ENCODE assay signal across 8 cellular contexts in genomic region chr16:20898938-20899502, GRCh38. TPM values are rescaled to one million over a fixed set of nuclear protein-coding genes. Genes with fewer than 3 reads are reported as not detected.
DNase-seq lines count a peak whose midpoint lies in the region; ATAC-seq and TF ChIP-seq lines count a peak whose summit lies in the region.

No MANE protein-coding gene starts in this region.

- no peak for ATAC-seq in activated CD8-positive, alpha-beta T cell treated with anti-CD3 and anti-CD28 coated beads, Interleukin-2, amount 10 ng/mL, durations not matched to agents 7 days and 5 days
- no peak for ATAC-seq in stimulated activated naive B cell treated with anti-CD40 and anti-IgM and Interleukin-4, amounts not matched to agents 10 μg/mL and 1 μg/mL and 100 μg/mL, for 72 hours (replicated peaks)

- peaks cover 25% of the 10 kb centered on the region for H4K20me1 ChIP-seq in hepatocyte (ENCODE audit: insufficient read depth, poor library complexity, severe bottlenecking)

- no peak overlapping the region for H2AFZ ChIP-seq in hepatocyte

- H3K9me2 ChIP-seq in hepatocyte (replicated peaks; ENCODE audit: insufficient read depth) = no peaks in the 10 kb centered on the region

- H3K27ac ChIP-seq in HEK293 (ENCODE audit: extremely low read depth, low read depth, low read length) (no peak overlapping the region), hepatocyte (peak overlapping the region; percentile 99)

- H3K4me3 ChIP-seq in HEK293 (ENCODE audit: low read depth, low read length) (peak overlapping the region; percentile 83), hepatocyte (peak overlapping the region; percentile 78)

- 0 out of 2 replicates have a peak, but pooled peaks cover 3% of the 10 kb centered on the region for H3K4me1 ChIP-seq in HEK293 (ENCODE audit: control insufficient read depth, insufficient read depth, low read length)
- H3K4me1 ChIP-seq in hepatocyte (ENCODE audit: insufficient read depth) = peaks cover 38% of the 10 kb centered on the region

- no peaks in the 10 kb centered on the region for H3K9me3 Mint-ChIP-seq in activated CD8-positive, alpha-beta T cell treated with anti-CD3 and anti-CD28 coated beads, Interleukin-2, amount 10 ng/mL, durations not matched to agents 7 days and 5 days (ENCODE audit: insufficient read depth)
- H3K9me3 Mint-ChIP-seq in stimulated activated naive B cell treated with anti-CD40 and anti-IgM and Interleukin-4, amounts not matched to agents 10 μg/mL and 1 μg/mL and 100 μg/mL, for 72 hours = no peaks in the 10 kb centered on the region

- peak overlapping the region; percentile 95 for H3K27ac Mint-ChIP-seq in activated CD8-positive, alpha-beta T cell treated with anti-CD3 and anti-CD28 coated beads, Interleukin-2, amount 10 ng/mL, durations not matched to agents 7 days and 5 days
- H3K27ac Mint-ChIP-seq in stimulated activated naive B cell treated with anti-CD40 and anti-IgM and Interleukin-4, amounts not matched to agents 10 μg/mL and 1 μg/mL and 100 μg/mL, for 72 hours = peak overlapping the region; percentile 96

- H3K36me3 ChIP-seq in HEK293 (ENCODE audit: control insufficient read depth in 2 of 2, insufficient read depth in 1 of 2, low read length in 2 of 2) (peaks cover 0 to 25% of the 10 kb centered on the region in 2 experiments; a peak in 2 of 3 replicates), hepatocyte (replicated peaks; ENCODE audit: insufficient read depth, low read depth) (no peaks in the 10 kb centered on the region)

- no peak for TF ChIP-seq CTCF in HEK293 (tag by site-specific recombination; IDR thresholded peaks at IDR 0.05)
- TF ChIP-seq CTCF in hepatocyte (IDR thresholded peaks at IDR 0.05; ENCODE audit: poor library complexity) = no peak

- CTCF ChIA-PET in HEK293 (lab: Yijun Ruan, JAX) = interaction anchor here (1.0 kb wide), 1 partner anchor 49 kb away, joined by 5 read pairs; no protein-coding TSS in a partner anchor
- CTCF ChIA-PET in activated CD8-positive, alpha-beta T cell treated with anti-CD3 and anti-CD28 coated beads, Interleukin-2, amount 10 ng/mL, durations not matched to agents 7 days and 5 days (lab: Charles Lee) = interaction anchor here (0.8 to 5.2 kb wide), 6 partner anchors 25 to 48 kb away, joined by 3 to 38 read pairs (median 5); no protein-coding TSS in a partner anchor

- no peak for DNase-seq in activated CD8-positive, alpha-beta T cell treated with anti-CD3 and anti-CD28 coated beads, Interleukin-2, amount 10 ng/mL, durations not matched to agents 7 days and 5 days
- DNase-seq in hepatocyte (ENCODE audit: low spot score) = peak; percentile 31
- no peak for DNase-seq in stimulated activated naive B cell treated with anti-CD40 and anti-IgM and Interleukin-4, amounts not matched to agents 10 μg/mL and 1 μg/mL and 100 μg/mL, for 72 hours
- no peak for DNase-seq in islet precursor cell
- DNase-seq in HuH-7 (ENCODE audit: low spot score) = no peak
- DNase-seq in NCI-H774 (lab: John Stamatoyannopoulos, UW) = no peak
- DNase-seq in NCI-H1417 treated with DMSO at 0.1 percent for 48 hours (lab: John Stamatoyannopoulos, UW) = no peak

- no peaks in the 10 kb centered on the region for H3K27me3 ChIP-seq in hepatocyte

- no peaks in the 10 kb centered on the region for H3K9me3 ChIP-seq in HEK293 (ENCODE audit: control insufficient read depth, insufficient read depth, low read depth, low read length)
- H3K9me3 ChIP-seq in hepatocyte (ENCODE audit: low read depth) = no peaks in the 10 kb centered on the region

- peak overlapping the region; percentile 83 for H3K4me3 Mint-ChIP-seq in activated CD8-positive, alpha-beta T cell treated with anti-CD3 and anti-CD28 coated beads, Interleukin-2, amount 10 ng/mL, durations not matched to agents 7 days and 5 days
- H3K4me3 Mint-ChIP-seq in stimulated activated naive B cell treated with anti-CD40 and anti-IgM and Interleukin-4, amounts not matched to agents 10 μg/mL and 1 μg/mL and 100 μg/mL, for 72 hours = peak overlapping the region; percentile 85 to 89

- peak overlapping the region; percentile 83 for H3K4me2 ChIP-seq in hepatocyte

- H3K36me3 Mint-ChIP-seq in activated CD8-positive, alpha-beta T cell treated with anti-CD3 and anti-CD28 coated beads, Interleukin-2, amount 10 ng/mL, durations not matched to agents 7 days and 5 days (ENCODE audit: low read depth) = peaks cover 47% of the 10 kb centered on the region
- peaks cover 12 to 28% of the 10 kb centered on the region in 2 donors for H3K36me3 Mint-ChIP-seq in stimulated activated naive B cell treated with anti-CD40 and anti-IgM and Interleukin-4, amounts not matched to agents 10 μg/mL and 1 μg/mL and 100 μg/mL, for 72 hours

- 33% methylated on average over 8 of the region's 8 CpGs for WGBS in hepatocyte (ENCODE audit: low lambda C conversion rate, missing lambda C conversion rate)

- H3K79me2 ChIP-seq in hepatocyte = peaks cover 85% of the 10 kb centered on the region

- POLR2A ChIA-PET in HEK293 (lab: Yijun Ruan, JAX) = interaction anchor here (1.7 kb wide), 1 partner anchor 10 kb away, joined by 11 read pairs; no protein-coding TSS in a partner anchor
- POLR2A ChIA-PET in activated CD8-positive, alpha-beta T cell treated with anti-CD3 and anti-CD28 coated beads, Interleukin-2, amount 10 ng/mL, durations not matched to agents 7 days and 5 days (lab: Charles Lee) = interaction anchor here (1.3 to 6.4 kb wide), 3 partner anchors 25 to 93 kb away, joined by 4 to 46 read pairs (median 7); partner anchors contain the start of genes ERI2 and REXO5

- no peaks in the 10 kb centered on the region for H3K27me3 Mint-ChIP-seq in activated CD8-positive, alpha-beta T cell treated with anti-CD3 and anti-CD28 coated beads, Interleukin-2, amount 10 ng/mL, durations not matched to agents 7 days and 5 days (ENCODE audit: low read depth)
- H3K27me3 Mint-ChIP-seq in stimulated activated naive B cell treated with anti-CD40 and anti-IgM and Interleukin-4, amounts not matched to agents 10 μg/mL and 1 μg/mL and 100 μg/mL, for 72 hours = no peaks in the 10 kb centered on the region

- peaks cover 59% of the 10 kb centered on the region for H3K4me1 Mint-ChIP-seq in activated CD8-positive, alpha-beta T cell treated with anti-CD3 and anti-CD28 coated beads, Interleukin-2, amount 10 ng/mL, durations not matched to agents 7 days and 5 days (ENCODE audit: low read depth)
- H3K4me1 Mint-ChIP-seq in stimulated activated naive B cell treated with anti-CD40 and anti-IgM and Interleukin-4, amounts not matched to agents 10 μg/mL and 1 μg/mL and 100 μg/mL, for 72 hours = peaks cover 36 to 50% of the 10 kb centered on the region in 2 donors

TF ChIP-seq in HEK293, 187 proteins besides CTCF, POLR2A, EP300 and RAD21 (continues in another document):
- TF ChIP-seq ZNF660 (tag by site-specific recombination; IDR thresholded peaks at IDR 0.05) (no peak), ZNF24 (tag by site-specific recombination; IDR thresholded peaks at IDR 0.05) (no peak), ZNF830 (tag by site-specific recombination; IDR thresholded peaks at IDR 0.05; ENCODE audit: low read depth) (no peak), ZNF248 (tag by site-specific recombination; IDR thresholded peaks at IDR 0.05) (no peak), ZNF645 (tag by site-specific recombination; IDR thresholded peaks at IDR 0.05) (no peak), ZNF280D (tag by site-specific recombination; IDR thresholded peaks at IDR 0.05) (no peak)

RNA-seq across cellular contexts. Expression of gene DCUN1D3, which starts 1.1 kb away (rescaled TPM):
- 10 to 100 TPM in 1 of 2 experiments, 1 to 10 TPM in 1; 10.0 to 10.7 TPM for total RNA-seq in activated CD8-positive, alpha-beta T cell treated with anti-CD3 and anti-CD28 coated beads, Interleukin-2, amount 10 ng/mL, durations not matched to agents 7 days and 5 days
- total RNA-seq in hepatocyte = 38.1 and 40.3 TPM in 2 replicates
- 10.3 and 15.0 TPM in 2 replicates for polyA plus RNA-seq in hepatocyte

RNA-seq across cellular contexts. Expression of gene LYRM1, which starts 1.6 kb away (rescaled TPM):
- 10 to 100 TPM; 27.5 to 28.0 TPM for total RNA-seq in activated CD8-positive, alpha-beta T cell treated with anti-CD3 and anti-CD28 coated beads, Interleukin-2, amount 10 ng/mL, durations not matched to agents 7 days and 5 days
- total RNA-seq in hepatocyte = 60.0 and 61.5 TPM in 2 replicates
- polyA plus RNA-seq in hepatocyte = 48.9 and 57.3 TPM in 2 replicates
